Comparison of ENCODE assay signal across 2 cellular contexts in the genomic region with DNA sequence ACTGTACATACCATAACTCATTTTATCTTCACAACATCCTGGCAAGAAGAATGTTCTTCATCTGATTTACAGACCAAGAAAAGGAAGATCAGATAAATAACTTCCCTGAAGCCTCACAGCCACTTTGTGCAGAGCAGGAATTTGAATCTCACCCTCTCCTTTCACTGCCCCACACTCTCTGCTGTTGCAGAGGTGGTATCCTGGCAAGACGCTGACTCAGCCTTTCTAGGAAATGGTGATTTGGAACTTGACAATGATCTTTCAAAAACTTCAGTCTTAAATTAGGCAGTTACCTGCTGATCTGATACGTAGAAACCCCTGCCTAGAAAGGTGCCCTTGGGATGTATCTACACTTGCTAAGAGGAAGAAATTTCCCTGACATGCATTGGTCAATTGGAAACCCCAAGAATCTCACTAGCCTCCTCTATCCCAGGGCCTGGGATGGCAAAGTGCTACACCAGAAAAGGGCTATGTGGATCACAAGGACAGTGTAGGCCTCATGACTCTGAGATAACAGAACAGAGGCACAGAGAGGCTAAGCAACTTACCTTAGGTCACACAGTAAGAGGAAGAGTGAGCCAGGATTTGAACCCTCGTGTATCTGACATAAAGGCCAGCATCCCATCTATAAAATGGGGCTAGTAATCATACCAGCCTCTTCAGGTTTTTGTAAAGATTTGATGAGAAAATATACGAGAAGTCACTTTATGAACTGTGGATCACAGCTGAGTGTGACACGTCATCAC.
TF ChIP-seq lines count a peak whose summit lies in the region.

No MANE protein-coding gene starts in this region.

TF ChIP-seq in HEK293, 187 proteins besides CTCF, POLR2A, EP300 and RAD21:
- TF ChIP-seq ZNF24 (tag by site-specific recombination; IDR thresholded peaks at IDR 0.05) (no peak), ZNF768 (tag by site-specific recombination; IDR thresholded peaks at IDR 0.05) (0 out of 2 replicates have a peak, but pooled peaks have one; percentile 16)
TF ChIP-seq in HEK293: peak in this region for 1.

TF ChIP-seq in H1, 55 proteins besides CTCF, POLR2A, EP300 and RAD21:
- no peak for TF ChIP-seq KDM5A (IDR thresholded peaks at IDR 0.05; ENCODE audit: low read length)
- no peak for TF ChIP-seq FOSL1 (IDR thresholded peaks at IDR 0.05; ENCODE audit: insufficient read depth, low read depth, low read length)
- TF ChIP-seq BRCA1 (IDR thresholded peaks at IDR 0.05; ENCODE audit: low read depth, low read length): no peak
- TF ChIP-seq TAF1 (IDR thresholded peaks at IDR 0.05; ENCODE audit: low read depth, low read length): no peak
- no peak for TF ChIP-seq CBX5 (IDR thresholded peaks at IDR 0.05; ENCODE audit: low read depth, low read length)
- TF ChIP-seq BACH1 (IDR thresholded peaks at IDR 0.05; ENCODE audit: low read length): peak; percentile 52; the same call in 1 of the 2 replicates
- TF ChIP-seq KDM1A (IDR thresholded peaks at IDR 0.05; ENCODE audit: borderline replicate concordance, low read length): peak; percentile 49; the same call in 1 of the 2 replicates
- TF ChIP-seq RFX5 (IDR thresholded peaks at IDR 0.05; ENCODE audit: borderline replicate concordance, low read depth, low read length): no peak
- TF ChIP-seq MAFK (IDR thresholded peaks at IDR 0.05; ENCODE audit: low read depth, low read length): peak; percentile 96
- TF ChIP-seq BCL11A (IDR thresholded peaks at IDR 0.05; ENCODE audit: low read depth in 2 of 2, low read length in 2 of 2): no peak
- TF ChIP-seq SP2 (IDR thresholded peaks at IDR 0.05; ENCODE audit: low read length): no peak
TF ChIP-seq in H1: peak in this region for 3.
